21 cellular contexts compared by ENCODE assay signal in the genomic region with DNA sequence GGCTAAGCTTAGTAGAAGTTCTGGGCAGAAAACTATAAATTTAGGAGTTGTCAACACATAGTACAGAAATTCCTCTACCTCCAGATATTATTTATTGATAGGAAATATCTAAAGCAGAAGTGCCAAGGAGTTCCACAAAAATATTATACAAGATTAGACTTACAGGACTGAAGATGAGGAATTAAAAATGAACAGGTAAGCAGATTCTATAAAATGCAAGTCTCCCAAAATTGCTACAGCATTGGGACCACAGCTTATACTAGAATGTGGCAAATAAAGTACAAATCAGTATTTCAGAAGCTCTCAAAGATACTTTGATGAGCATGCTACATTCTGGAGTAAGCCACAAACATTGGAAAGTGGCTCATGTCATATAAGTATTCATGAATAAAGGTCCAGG. TPM values are rescaled to one million over a fixed set of nuclear protein-coding genes. Genes with fewer than 3 reads are reported as not detected.
DNase-seq lines count a peak whose midpoint lies in the region; ATAC-seq, FAIRE-seq and TF ChIP-seq lines count a peak whose summit lies in the region.
"Had no signal": no experiment of that assay in that cellular context is flagged by ENCODE, and none has a peak within 500 bp of the region (broad histone marks: within the 10 kb centered on the region; RNA-seq: fewer than 3 reads in every experiment).

No MANE protein-coding gene starts in this region.

- TF ChIP-seq EP300 in A549 (IDR thresholded peaks at IDR 0.05), result no peak

- no peak for FAIRE-seq in A549 (lab: Jason Lieb, UNC)
- FAIRE-seq: GM12878, GM19239 had no signal

- H3K36me3 ChIP-seq in CD4-positive, alpha-beta memory T cell (ENCODE audit: insufficient read depth, low read length), result no peaks in the 10 kb centered on the region
- H3K36me3 ChIP-seq: BLaER1, HAP-1 had no signal

- H3K4me3 Mint-ChIP-seq in CD4-positive, alpha-beta memory T cell, result no peak overlapping the region
- no peak overlapping the region for H3K4me3 Mint-ChIP-seq in central memory CD8-positive, alpha-beta T cell
- H3K4me3 Mint-ChIP-seq in stimulated activated memory B cell treated with anti-CD40 and anti-IgM and Interleukin-4, amounts not matched to agents 10 μg/mL and 1 μg/mL and 100 μg/mL, for 72 hours, result no peak overlapping the region
- H3K4me3 Mint-ChIP-seq: CD4-positive, CD25-positive, alpha-beta regulatory T cell; CD8-positive, alpha-beta memory T cell; GM23338; HFFc6 had no signal

- TF ChIP-seq POLR2A in A549 (IDR thresholded peaks at IDR 0.05; ENCODE audit: low read length), result no peak
- no peak for TF ChIP-seq POLR2A in erythroblast (IDR thresholded peaks at IDR 0.05; ENCODE audit: low read length)

- H3K27me3 Mint-ChIP-seq in CD4-positive, alpha-beta memory T cell, result no peaks in the 10 kb centered on the region
- H3K27me3 Mint-ChIP-seq in central memory CD8-positive, alpha-beta T cell, result no peaks in the 10 kb centered on the region
- no peaks in the 10 kb centered on the region for H3K27me3 Mint-ChIP-seq in stimulated activated memory B cell treated with anti-CD40 and anti-IgM and Interleukin-4, amounts not matched to agents 10 μg/mL and 1 μg/mL and 100 μg/mL, for 72 hours
- H3K27me3 Mint-ChIP-seq: CD4-positive, CD25-positive, alpha-beta regulatory T cell; CD8-positive, alpha-beta memory T cell had no signal

- ATAC-seq in A549 (no peak), GM21526 (IDR thresholded peaks at IDR 0.05; ENCODE audit: low FRiP score, unreplicated experiment) (no peak)
- no peak for ATAC-seq in central memory CD8-positive, alpha-beta T cell (replicated peaks; ENCODE audit: extremely low read depth, poor library complexity, severe bottlenecking)
- ATAC-seq in stimulated activated memory B cell treated with anti-CD40 and anti-IgM and Interleukin-4, amounts not matched to agents 10 μg/mL and 1 μg/mL and 100 μg/mL, for 72 hours, result no peak
- ATAC-seq: GM12878, GM23338 had no signal

- TF ChIP-seq RAD21 in A549 (conservative IDR thresholded peaks at IDR 0.05 in 1 of 2, IDR thresholded peaks at IDR 0.05 in 1 of 2), result no peak

- H3K9me3 ChIP-seq in A549, result no peaks in the 10 kb centered on the region
- no peaks in the 10 kb centered on the region for H3K9me3 ChIP-seq in CD4-positive, alpha-beta memory T cell (ENCODE audit: control insufficient read depth in 1 of 2, low read length in 2 of 2)
- H3K9me3 ChIP-seq: BLaER1, HAP-1 had no signal

- H3K4me1 ChIP-seq in A549, result peaks cover 16% of the 10 kb centered on the region; the same call in 2 of the 3 replicates
- peaks cover 16% of the 10 kb centered on the region for H3K4me1 ChIP-seq in CD4-positive, alpha-beta memory T cell (ENCODE audit: insufficient read depth, low read length)
- H3K4me1 ChIP-seq: HAP-1 had no signal

- H3K27ac Mint-ChIP-seq in CD4-positive, alpha-beta memory T cell, result peak overlapping the region in 4 of 7 donors; percentile 13 to 48 (median 16)
- H3K27ac Mint-ChIP-seq in central memory CD8-positive, alpha-beta T cell (ENCODE audit: low read depth), result peak overlapping the region; percentile 3
- peak overlapping the region; percentile 51 for H3K27ac Mint-ChIP-seq in stimulated activated memory B cell treated with anti-CD40 and anti-IgM and Interleukin-4, amounts not matched to agents 10 μg/mL and 1 μg/mL and 100 μg/mL, for 72 hours
- H3K27ac Mint-ChIP-seq: GM23338, HFFc6 had no signal

- H3K9me3 Mint-ChIP-seq in CD4-positive, alpha-beta memory T cell, result no peaks in the 10 kb centered on the region
- H3K9me3 Mint-ChIP-seq in central memory CD8-positive, alpha-beta T cell, result no peaks in the 10 kb centered on the region
- no peaks in the 10 kb centered on the region for H3K9me3 Mint-ChIP-seq in stimulated activated memory B cell treated with anti-CD40 and anti-IgM and Interleukin-4, amounts not matched to agents 10 μg/mL and 1 μg/mL and 100 μg/mL, for 72 hours
- H3K9me3 Mint-ChIP-seq: CD4-positive, CD25-positive, alpha-beta regulatory T cell; CD8-positive, alpha-beta memory T cell; GM23338; HFFc6 had no signal

- no peak overlapping the region for H3K27ac ChIP-seq in A549
- H3K27ac ChIP-seq in CD4-positive, alpha-beta memory T cell (ENCODE audit: low read depth, low read length), result no peak overlapping the region
- H3K27ac ChIP-seq: BLaER1, C4-2B had no signal

- intact Hi-C loops in CD4-positive, alpha-beta memory T cell (cut with micrococcal nuclease), result no loop called here

- no peak for TF ChIP-seq CTCF in A549 (IDR thresholded peaks at IDR 0.05)

- POLR2A ChIA-PET in A549 (lab: Yijun Ruan, JAX), result no interaction called here
- POLR2A ChIA-PET in CD4-positive, alpha-beta memory T cell (lab: Charles Lee; ENCODE audit: partially characterized antibody), result interaction anchor here (1.6 kb wide), 1 partner anchor 19 kb away, joined by 5 read pairs; no protein-coding TSS in a partner anchor

- H3K4me2 ChIP-seq in A549, result no peak overlapping the region
- H3K4me2 ChIP-seq: BLaER1, GM23338 had no signal

- H3K4me1 Mint-ChIP-seq in CD4-positive, alpha-beta memory T cell, result peaks cover 15 to 25% (median 18%) of the 10 kb centered on the region in 4 donors
- peaks cover 16% of the 10 kb centered on the region for H3K4me1 Mint-ChIP-seq in central memory CD8-positive, alpha-beta T cell
- peaks cover 35% of the 10 kb centered on the region for H3K4me1 Mint-ChIP-seq in stimulated activated memory B cell treated with anti-CD40 and anti-IgM and Interleukin-4, amounts not matched to agents 10 μg/mL and 1 μg/mL and 100 μg/mL, for 72 hours

- CTCF ChIA-PET in A549 (lab: Yijun Ruan, JAX), result no interaction called here
- CTCF ChIA-PET in CD4-positive, alpha-beta memory T cell (lab: Charles Lee; ENCODE audit: partially characterized antibody), result no interaction called here

- H3K4me3 ChIP-seq in A549, result no peak overlapping the region
- no peak overlapping the region for H3K4me3 ChIP-seq in CD4-positive, alpha-beta memory T cell (ENCODE audit: low read length in 2 of 2)
- H3K4me3 ChIP-seq: BLaER1, GM12878, GM23338, HAP-1 had no signal

- no peaks in the 10 kb centered on the region for H3K27me3 ChIP-seq in CD4-positive, alpha-beta memory T cell (ENCODE audit: insufficient read depth, low read length)
- H3K27me3 ChIP-seq: BLaER1 had no signal

- peaks cover 0 to 1% of the 10 kb centered on the region in 2 donors for H3K36me3 Mint-ChIP-seq in CD4-positive, alpha-beta memory T cell
- peaks cover 7% of the 10 kb centered on the region for H3K36me3 Mint-ChIP-seq in central memory CD8-positive, alpha-beta T cell (ENCODE audit: insufficient read depth)
- H3K36me3 Mint-ChIP-seq in stimulated activated memory B cell treated with anti-CD40 and anti-IgM and Interleukin-4, amounts not matched to agents 10 μg/mL and 1 μg/mL and 100 μg/mL, for 72 hours, result peaks cover 3% of the 10 kb centered on the region

- DNase-seq in A549 (ENCODE audit: low read depth in 1 of 2, low spot score in 1 of 2), result no peak
- no peak for DNase-seq in CD4-positive, alpha-beta memory T cell
- DNase-seq in central memory CD8-positive, alpha-beta T cell (ENCODE audit: low spot score in 2 of 2), result no peak
- DNase-seq in erythroblast (lab: John Stamatoyannopoulos, UW), result no peak
- no peak for DNase-seq in islet precursor cell
- DNase-seq: 8988T; CD4-positive, CD25-positive, alpha-beta regulatory T cell; CD8-positive, alpha-beta memory T cell; DMS 273 treated with DMSO at 0.1 percent for 48 hours; DMS79; EL; GDM1; HFFc6 had no signal

TF ChIP-seq in A549, 52 proteins besides CTCF, POLR2A, EP300 and RAD21:
- TF ChIP-seq MAX (IDR thresholded peaks at IDR 0.05) (no peak), MAFK (IDR thresholded peaks at IDR 0.05; ENCODE audit: partially characterized antibody) (peak; percentile 15)

RNA-seq across cellular contexts. Expression of gene CACYBP, which starts 50.1 kb away (rescaled TPM):
- polyA plus RNA-seq in A549 (2011; rRNA removed) (95.8 and 151 TPM in 2 replicates), A549 (2017; fragmentation: RNase III; extraction: RNeasy Plus Mini Kit Qiagen cat#74134 plus additional on column Dnase treatment) (249 to 297 TPM (median 253 TPM) in 3 replicates)
- 77.3 and 102 TPM in 2 replicates for polyA plus RNA-seq in A549 (2012; cell fraction: cytosol; rRNA removed)
- 37.0 and 63.1 TPM in 2 replicates for polyA plus RNA-seq in A549 (2012; cell fraction: nucleus; rRNA removed)
- 7.4 and 9.1 TPM in 2 replicates for polyA minus RNA-seq in A549 (2011; rRNA and poly(A)+ RNA removed)
- total RNA-seq in CD4-positive, alpha-beta memory T cell, result 100 to 1,000 TPM in 1 of 2 experiments, 10 to 100 TPM in 1; 98.3 to 105 TPM
- polyA plus RNA-seq in CD4-positive, alpha-beta memory T cell, result 100 to 1,000 TPM; 161 to 226 TPM
